22 cellular contexts compared by ENCODE assay signal in the genomic region with DNA sequence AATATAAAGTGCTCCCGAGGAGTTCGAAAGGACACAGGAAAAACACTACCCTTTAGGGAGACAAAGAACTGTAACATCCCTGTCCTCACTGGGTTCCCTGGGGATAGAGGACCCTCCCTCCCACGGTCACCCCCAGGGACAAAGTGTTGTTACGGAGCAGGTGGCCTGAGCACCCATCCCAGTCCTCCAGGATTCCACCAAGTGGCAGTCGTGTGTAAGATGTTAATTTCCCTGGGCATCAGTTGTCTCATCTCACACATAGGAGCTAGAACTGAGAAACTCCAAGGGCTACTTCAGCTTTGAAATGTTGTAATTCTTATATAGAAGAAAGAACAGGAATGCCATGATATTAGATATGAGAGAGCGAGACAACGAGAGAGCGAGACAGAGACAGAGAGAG.
DNase-seq lines count a peak whose midpoint lies in the region; ATAC-seq and TF ChIP-seq lines count a peak whose summit lies in the region.
"Had no signal": no experiment of that assay in that cellular context is flagged by ENCODE, and none has a peak within 500 bp of the region (broad histone marks: within the 10 kb centered on the region; RNA-seq: fewer than 3 reads in every experiment).

No MANE protein-coding gene starts in this region.

- H3K27me3 ChIP-seq in H9 (ENCODE audit: insufficient read depth, low read length): no peaks in the 10 kb centered on the region
- H3K27me3 ChIP-seq: MG63, SJCRH30 had no signal

- no peak overlapping the region for H2AK5ac ChIP-seq in H9 (ENCODE audit: insufficient read length, low read length)

- no peak overlapping the region for H3K4me3 Mint-ChIP-seq in H9
- H3K4me3 Mint-ChIP-seq: CD4-positive, alpha-beta memory T cell had no signal

- no peaks in the 10 kb centered on the region for H4K20me1 ChIP-seq in H9 (ENCODE audit: control insufficient read depth, insufficient read depth, insufficient read length)

- H3K4me2 ChIP-seq in H9 (ENCODE audit: insufficient read depth, insufficient read length, low read length): no peak overlapping the region
- H3K4me2 ChIP-seq: A549, PC-9 had no signal

- no peak overlapping the region for H2BK120ac ChIP-seq in H9 (ENCODE audit: low read depth, low read length, poor library complexity, severe bottlenecking)

- no peaks in the 10 kb centered on the region for H3K79me1 ChIP-seq in H9 (ENCODE audit: insufficient read depth, low read depth, low read length, poor library complexity, severe bottlenecking)

- H3K79me2 ChIP-seq in H9 (ENCODE audit: insufficient read depth, low read length): no peaks in the 10 kb centered on the region

- no peak overlapping the region for H2BK15ac ChIP-seq in H9 (ENCODE audit: low read depth, low read length)

- no peak overlapping the region for H2AFZ ChIP-seq in H9 (ENCODE audit: low read length)
- H2AFZ ChIP-seq: PC-9 had no signal

- H3K23ac ChIP-seq in H9 (ENCODE audit: insufficient read length, low read depth, low read length): no peak overlapping the region

- H4K5ac ChIP-seq in H9 (ENCODE audit: insufficient read length, low read depth, low read length): no peak overlapping the region

- no peak overlapping the region for H2BK5ac ChIP-seq in H9 (ENCODE audit: insufficient read length, low read length)

- H3K27ac ChIP-seq in H9 (ENCODE audit: insufficient read length, low read depth, low read length) (no peak overlapping the region), VCaP (no peak overlapping the region)
- H3K27ac ChIP-seq: A549, PC-9, SJCRH30 had no signal

- peaks cover 11% of the 10 kb centered on the region in 2 experiments for H3K4me1 Mint-ChIP-seq in H9
- H3K4me1 Mint-ChIP-seq: CD4-positive, alpha-beta memory T cell had no signal

- no peaks in the 10 kb centered on the region for H3K9me3 Mint-ChIP-seq in H9

- H3K4ac ChIP-seq in H9 (ENCODE audit: low read depth, low read length): no peak overlapping the region

- no peak overlapping the region for H3T11ph ChIP-seq in H9 (ENCODE audit: low read length)

- TF ChIP-seq CTCF in H9 (conservative IDR thresholded peaks at IDR 0.05): peak; percentile 25; the same call in 1 of the 3 replicates
- 0 out of 2 replicates have a peak, but pooled peaks have one; percentile 15 for TF ChIP-seq CTCF in VCaP (conservative IDR thresholded peaks at IDR 0.05)

- peak; percentile 33 for DNase-seq in D341Med (ENCODE audit: low spot score)
- DNase-seq in H9: no peak
- DNase-seq in left kidney (ENCODE audit: low read depth, low spot score): peak; percentile 22
- no peak for DNase-seq in activated naive CD4-positive, alpha-beta T cell treated with Interleukin-2 at 50 U/mL for 16 hours
- DNase-seq: AML-193; C1 segment of cervical spinal cord; CD4-positive, alpha-beta memory T cell; COR-L47; KBM-7; MG63; NCI-H1105 treated with DMSO at 0.1 percent for 48 hours; NCI-H146; NCI-H1930; NCI-H2107; NCI-H774; PC-9; SJCRH30 had no signal

- H3K36me3 Mint-ChIP-seq in H9 (ENCODE audit: insufficient read depth in 1 of 3, low read depth in 3 of 3): no peaks in the 10 kb centered on the region
- H3K36me3 Mint-ChIP-seq: CD4-positive, alpha-beta memory T cell had no signal

- H3K4me1 ChIP-seq in H9 (ENCODE audit: insufficient read depth, low read length): peaks cover 2% of the 10 kb centered on the region; the same call in 1 of the 2 replicates

- no CpG with 5 or more reads among the region's 8 CpGs for WGBS in H9 (ENCODE audit: extremely low coverage, insufficient read length, low lambda C conversion rate)

- no peak overlapping the region for H3K14ac ChIP-seq in H9 (ENCODE audit: insufficient read depth, low read length)

- H2BK20ac ChIP-seq in H9 (ENCODE audit: low read depth, low read length, poor library complexity, severe bottlenecking): no peak overlapping the region

- no peak overlapping the region for H3K27ac Mint-ChIP-seq in H9
- H3K27ac Mint-ChIP-seq: CD4-positive, alpha-beta memory T cell had no signal

- H4K91ac ChIP-seq in H9 (ENCODE audit: insufficient read length, low read depth, low read length): no peak overlapping the region

- no peak overlapping the region for H4K8ac ChIP-seq in H9 (replicated peaks; ENCODE audit: insufficient read length, low read depth, low read length)

- H3K23me2 ChIP-seq in H9 (ENCODE audit: insufficient read length, low read depth, low read length, poor library complexity, severe bottlenecking): no peaks in the 10 kb centered on the region

- H3K9ac ChIP-seq in H9 (ENCODE audit: extremely low read depth, insufficient read length, low read length): no peak overlapping the region

- ATAC-seq in activated CD4-positive, CD25-positive, alpha-beta regulatory T cell treated with anti-CD3 and anti-CD28 coated beads, Interleukin-2, amount 50 U/mL, for 24 hours: no peak
- ATAC-seq in GM21526 (IDR thresholded peaks at IDR 0.05; ENCODE audit: low FRiP score, unreplicated experiment): no peak
- ATAC-seq: A549, Right ventricle myocardium inferior had no signal

- no peaks in the 10 kb centered on the region for H3K9me3 ChIP-seq in H9 (ENCODE audit: control insufficient read depth, low read depth, low read length)
- H3K9me3 ChIP-seq: A549, MG63, SJCRH30 had no signal

- H3K56ac ChIP-seq in H9 (ENCODE audit: insufficient read length, low read depth, low read length): no peak overlapping the region

- no peak overlapping the region for H2BK12ac ChIP-seq in H9 (ENCODE audit: insufficient read length, low read depth, low read length)

- H3K18ac ChIP-seq in H9 (ENCODE audit: insufficient read length, low read depth, low read length): no peak overlapping the region

- H3K27me3 Mint-ChIP-seq in H9 (ENCODE audit: low read depth): no peaks in the 10 kb centered on the region

Comparison
In these comparisons a context has a peak if more than half of its experiments do, and no peak if none do; other contexts are left out.
1. DNase-seq: peak in D341Med (single experiment) and left kidney (single experiment); none in H9 (single experiment) and activated naive CD4-positive, alpha-beta T cell treated with Interleukin-2 at 50 U/mL for 16 hours (single experiment).